Comparison of ENCODE assay signal across 21 cellular contexts in the genomic region with DNA sequence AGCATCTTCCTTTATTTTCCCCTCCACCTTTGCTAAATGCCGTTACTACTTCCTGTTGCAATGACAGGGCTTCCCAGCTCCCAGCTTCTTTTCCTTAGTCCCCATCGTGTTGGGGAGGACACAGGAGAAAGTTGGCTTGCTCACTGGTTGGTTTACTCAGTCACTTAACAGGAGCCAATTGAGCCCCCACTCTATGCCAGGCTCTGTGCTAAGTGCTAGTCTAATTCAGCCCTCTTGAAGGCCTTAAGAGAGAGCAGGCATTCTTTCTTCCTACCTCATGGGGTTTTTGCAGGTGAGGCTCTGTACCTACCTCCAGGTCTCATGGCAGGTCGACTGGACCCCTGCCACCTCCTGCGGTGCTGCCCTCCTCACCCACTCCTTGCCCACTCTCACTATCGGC.
"Had no signal": no experiment of that assay in that cellular context is flagged by ENCODE, and none has a peak within 500 bp of the region (broad histone marks: within the 10 kb centered on the region; RNA-seq: fewer than 3 reads in every experiment).

No MANE protein-coding gene starts in this region.

- H3K27me3 Mint-ChIP-seq: type B pancreatic cell had no signal

- DNase-seq: activated CD4-positive, alpha-beta T cell treated with anti-CD3 and anti-CD28 coated beads for 4 hours; activated effector memory CD4-positive, alpha-beta T cell treated with Interleukin-2 at 50 U/mL for 16 hours; activated naive CD4-positive, alpha-beta T cell treated with anti-CD3 and anti-CD28 coated beads, Interleukin-2, amount 50 U/mL, for 16 hours; activated T-cell treated with anti-CD3 and anti-CD28 coated beads, Interleukin-2, amount 50 U/mL, for 4 hours; erythroblast; islet precursor cell; left ventricle myocardium inferior; mesenchymal stem cell; right cardiac atrium; stimulated activated CD4-positive, alpha-beta T cell treated with anti-CD3 and anti-CD28 coated beads, Interleukin-15, amount 100 ng/mL, for 24 hours; stimulated activated CD4-positive, alpha-beta T cell treated with anti-CD3 and anti-CD28 coated beads, Interleukin-4, amount 100 ng/mL, for 24 hours; stimulated activated CD8-positive, alpha-beta memory T cell treated with anti-CD3 and anti-CD28 coated beads, Interleukin-4, amount 100 ng/mL, for 48 hours; stimulated activated naive CD4-positive, alpha-beta T cell treated with Interleukin-2 at 50 U/mL for 16 hours; T-helper 17 cell; WERI-Rb-1 had no signal

- H3K9me3 Mint-ChIP-seq: activated CD8-positive, alpha-beta T cell treated with anti-CD3 and anti-CD28 coated beads for 36 hours; activated T-cell treated with anti-CD3 and anti-CD28 coated beads, Interleukin-2, amount 50 U/mL, for 4 hours; natural killer cell treated with Interleukin-12 subunit alpha and Interleukin-12 subunit beta and Interleukin-15 and Interleukin-18, amount 100 ng/mL, for 72 hours; type B pancreatic cell had no signal

- H3K36me3 Mint-ChIP-seq: natural killer cell treated with Interleukin-12 subunit alpha and Interleukin-12 subunit beta and Interleukin-15 and Interleukin-18, amount 100 ng/mL, for 72 hours had no signal

- ATAC-seq: activated CD8-positive, alpha-beta T cell treated with anti-CD3 and anti-CD28 coated beads for 36 hours; activated T-cell treated with anti-CD3 and anti-CD28 coated beads, Interleukin-2, amount 50 U/mL, for 4 hours; natural killer cell treated with Interleukin-12 subunit alpha and Interleukin-12 subunit beta and Interleukin-15 and Interleukin-18, amount 100 ng/mL, for 72 hours; right cardiac atrium; T-helper 17 cell had no signal

- H3K27ac ChIP-seq: cardiac muscle cell, left ventricle myocardium inferior, prostate gland, skin epidermis, WERI-Rb-1 had no signal

- H3K27ac Mint-ChIP-seq: activated CD8-positive, alpha-beta T cell treated with anti-CD3 and anti-CD28 coated beads for 36 hours; natural killer cell treated with Interleukin-12 subunit alpha and Interleukin-12 subunit beta and Interleukin-15 and Interleukin-18, amount 100 ng/mL, for 72 hours; T-helper 17 cell; type B pancreatic cell had no signal

- H3K4me3 Mint-ChIP-seq: activated CD8-positive, alpha-beta T cell treated with anti-CD3 and anti-CD28 coated beads for 36 hours; activated T-cell treated with anti-CD3 and anti-CD28 coated beads, Interleukin-2, amount 50 U/mL, for 4 hours; natural killer cell treated with Interleukin-12 subunit alpha and Interleukin-12 subunit beta and Interleukin-15 and Interleukin-18, amount 100 ng/mL, for 72 hours; T-helper 17 cell; type B pancreatic cell had no signal
